10 cellular contexts compared by ENCODE assay signal in the genomic region with DNA sequence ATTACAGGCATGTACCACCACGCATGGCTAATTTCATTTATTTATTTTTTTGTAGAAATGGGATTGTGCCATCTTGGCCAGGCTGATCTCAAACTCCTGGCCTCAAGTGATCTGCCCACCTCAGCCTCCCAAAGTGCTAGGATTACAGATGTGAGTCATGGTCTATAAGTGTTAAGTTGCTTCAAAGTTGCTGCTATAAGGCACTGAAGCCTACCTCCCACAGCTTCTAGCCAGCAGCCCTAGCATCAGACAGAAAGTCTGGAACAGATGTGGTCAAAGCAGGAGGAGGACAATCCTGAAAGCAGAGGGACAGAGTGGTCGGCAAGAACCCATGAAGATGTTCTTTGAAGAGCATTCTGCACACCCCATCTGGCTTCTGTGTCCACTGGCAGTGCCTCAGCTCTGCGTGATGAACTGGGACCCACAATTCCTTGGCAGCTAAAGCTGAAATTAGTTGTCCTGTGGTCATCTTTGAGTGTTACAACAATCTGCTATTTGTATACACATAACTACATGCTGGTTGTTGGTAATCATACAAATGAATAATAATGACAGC. TPM values are rescaled to one million over a fixed set of nuclear protein-coding genes. Genes with fewer than 3 reads are reported as not detected.
DNase-seq lines count a peak whose midpoint lies in the region; ATAC-seq and TF ChIP-seq lines count a peak whose summit lies in the region.
"Had no signal": no experiment of that assay in that cellular context is flagged by ENCODE, and none has a peak within 500 bp of the region (broad histone marks: within the 10 kb centered on the region; RNA-seq: fewer than 3 reads in every experiment).

No MANE protein-coding gene starts in this region.

- H3K27me3 Mint-ChIP-seq in stimulated activated naive CD8-positive, alpha-beta T cell treated with anti-CD3 and anti-CD28 coated beads, Interleukin-15, Interleukin-2, amounts not matched to agents 100 ng/mL and 50 ng/mL, for 24 hours = no peaks in the 10 kb centered on the region
- no peaks in the 10 kb centered on the region for H3K27me3 Mint-ChIP-seq in activated T-helper 2 cell treated with anti-CD3 and anti-CD28 coated beads, Interferon-gamma antibody, Interleukin-2, Interleukin-4, amounts not matched to agents 10 μg/mL and 5 μg/mL and 100 μg/mL, durations not matched to agents 14 hours and 24 hours and 36 hours (ENCODE audit: low read depth)

- no peaks in the 10 kb centered on the region for H3K27me3 ChIP-seq in lung (ENCODE audit: control insufficient read depth, insufficient read depth)
- H3K27me3 ChIP-seq in vagina = no peaks in the 10 kb centered on the region
- H3K27me3 ChIP-seq: thyroid gland had no signal

- H3K36me3 ChIP-seq in lung (ENCODE audit: control insufficient read depth in 2 of 2, insufficient read depth in 2 of 2, low read length in 2 of 2) = no peaks in the 10 kb centered on the region
- H3K36me3 ChIP-seq in vagina = no peaks in the 10 kb centered on the region
- H3K36me3 ChIP-seq: thyroid gland had no signal

- TF ChIP-seq CTCF in lung (IDR thresholded peaks at IDR 0.05; ENCODE audit: control extremely low read depth, extremely low read depth) (no peak), vagina (IDR thresholded peaks at IDR 0.05) (no peak)

- peaks cover 59% of the 10 kb centered on the region for H3K36me3 Mint-ChIP-seq in stimulated activated naive CD8-positive, alpha-beta T cell treated with anti-CD3 and anti-CD28 coated beads, Interleukin-15, Interleukin-2, amounts not matched to agents 100 ng/mL and 50 ng/mL, for 24 hours (ENCODE audit: low read depth)
- H3K36me3 Mint-ChIP-seq in activated T-helper 2 cell treated with anti-CD3 and anti-CD28 coated beads, Interferon-gamma antibody, Interleukin-2, Interleukin-4, amounts not matched to agents 10 μg/mL and 5 μg/mL and 100 μg/mL, durations not matched to agents 14 hours and 24 hours and 36 hours (ENCODE audit: low read depth) = peaks cover 64% of the 10 kb centered on the region

- H3K4me1 ChIP-seq in lung (ENCODE audit: control insufficient read depth in 2 of 2, insufficient read depth in 2 of 2, low read length in 2 of 2) (peaks cover 24 to 39% of the 10 kb centered on the region in 2 donors), vagina (peaks cover 77% of the 10 kb centered on the region)

- peaks cover 0 to 2% of the 10 kb centered on the region in 2 donors for H3K9me3 ChIP-seq in lung (ENCODE audit: control insufficient read depth in 2 of 2, insufficient read depth in 1 of 2, low read length in 1 of 2)
- H3K9me3 ChIP-seq in vagina = no peaks in the 10 kb centered on the region
- H3K9me3 ChIP-seq: thyroid gland had no signal

- ATAC-seq in stimulated activated naive CD8-positive, alpha-beta T cell treated with anti-CD3 and anti-CD28 coated beads, Interleukin-15, Interleukin-2, amounts not matched to agents 100 U/mL and 50 U/mL, for 24 hours = no peak
- ATAC-seq in lung (ENCODE audit: insufficient read depth, low FRiP score) (no peak), HG02970 (IDR thresholded peaks at IDR 0.05; ENCODE audit: low FRiP score, unreplicated experiment) (no peak)

- 86 to 88% methylated on average over 3 of the region's 3 CpGs for WGBS in lung, 2 donors

- H3K27ac ChIP-seq in lung (ENCODE audit: low read depth in 1 of 2, low read length in 1 of 2) (peak overlapping the region; percentile 2 to 72), vagina (peak overlapping the region; percentile 92)

- DNase-seq in stimulated activated naive CD8-positive, alpha-beta T cell treated with anti-CD3 and anti-CD28 coated beads, Interleukin-15, Interleukin-2, amounts not matched to agents 100 U/mL and 50 U/mL, for 24 hours = no peak
- DNase-seq in activated T-helper 2 cell treated with anti-CD3 and anti-CD28 coated beads, Interferon-gamma antibody, Interleukin-2, Interleukin-4, amounts not matched to agents 10 μg/mL and 5 μg/mL and 100 μg/mL, durations not matched to agents 14 hours and 24 hours and 36 hours (ENCODE audit: low spot score) = no peak
- DNase-seq in lung (ENCODE audit: low spot score) (no peak), vagina (ENCODE audit: extremely low spot score in 2 of 2) (no peak), NCI-H2227 treated with DMSO at 0.1 percent for 48 hours (lab: John Stamatoyannopoulos, UW) (no peak)
- no peak for DNase-seq in stimulated activated CD4-positive, alpha-beta T cell treated with anti-CD3 and anti-CD28 coated beads, Interleukin-4, amount 100 ng/mL, for 1 hour
- DNase-seq: NCI-H345, thyroid gland had no signal

- peak overlapping the region; percentile 53 for H3K4me3 Mint-ChIP-seq in stimulated activated naive CD8-positive, alpha-beta T cell treated with anti-CD3 and anti-CD28 coated beads, Interleukin-15, Interleukin-2, amounts not matched to agents 100 ng/mL and 50 ng/mL, for 24 hours
- no peak overlapping the region for H3K4me3 Mint-ChIP-seq in activated T-helper 2 cell treated with anti-CD3 and anti-CD28 coated beads, Interferon-gamma antibody, Interleukin-2, Interleukin-4, amounts not matched to agents 10 μg/mL and 5 μg/mL and 100 μg/mL, durations not matched to agents 14 hours and 24 hours and 36 hours (ENCODE audit: low read depth)

- no peak for TF ChIP-seq POLR2A in vagina (IDR thresholded peaks at IDR 0.05)

- H3K9me3 Mint-ChIP-seq in stimulated activated naive CD8-positive, alpha-beta T cell treated with anti-CD3 and anti-CD28 coated beads, Interleukin-15, Interleukin-2, amounts not matched to agents 100 ng/mL and 50 ng/mL, for 24 hours = no peaks in the 10 kb centered on the region
- no peaks in the 10 kb centered on the region for H3K9me3 Mint-ChIP-seq in activated T-helper 2 cell treated with anti-CD3 and anti-CD28 coated beads, Interferon-gamma antibody, Interleukin-2, Interleukin-4, amounts not matched to agents 10 μg/mL and 5 μg/mL and 100 μg/mL, durations not matched to agents 14 hours and 24 hours and 36 hours

- no peak overlapping the region for H3K4me3 ChIP-seq in lung
- H3K4me3 ChIP-seq in vagina = no peak overlapping the region
- H3K4me3 ChIP-seq: thyroid gland had no signal

- peak overlapping the region; percentile 98 for H3K27ac Mint-ChIP-seq in stimulated activated naive CD8-positive, alpha-beta T cell treated with anti-CD3 and anti-CD28 coated beads, Interleukin-15, Interleukin-2, amounts not matched to agents 100 ng/mL and 50 ng/mL, for 24 hours
- peak overlapping the region; percentile 77 for H3K27ac Mint-ChIP-seq in activated T-helper 2 cell treated with anti-CD3 and anti-CD28 coated beads, Interferon-gamma antibody, Interleukin-2, Interleukin-4, amounts not matched to agents 10 μg/mL and 5 μg/mL and 100 μg/mL, durations not matched to agents 14 hours and 24 hours and 36 hours

- peaks cover 95% of the 10 kb centered on the region for H3K4me1 Mint-ChIP-seq in stimulated activated naive CD8-positive, alpha-beta T cell treated with anti-CD3 and anti-CD28 coated beads, Interleukin-15, Interleukin-2, amounts not matched to agents 100 ng/mL and 50 ng/mL, for 24 hours (ENCODE audit: low read depth)
- H3K4me1 Mint-ChIP-seq in activated T-helper 2 cell treated with anti-CD3 and anti-CD28 coated beads, Interferon-gamma antibody, Interleukin-2, Interleukin-4, amounts not matched to agents 10 μg/mL and 5 μg/mL and 100 μg/mL, durations not matched to agents 14 hours and 24 hours and 36 hours (ENCODE audit: low read depth) = peaks cover 74% of the 10 kb centered on the region

- intact Hi-C loops in activated T-helper 2 cell treated with anti-CD3 and anti-CD28 coated beads, Interferon-gamma antibody, Interleukin-2, Interleukin-4, amounts not matched to agents 10 μg/mL and 5 μg/mL and 100 μg/mL, durations not matched to agents 14 hours and 24 hours and 36 hours (cut with micrococcal nuclease) = no loop called here
- intact Hi-C loops in vagina (cut with DNase I) = no loop called here

RNA-seq across cellular contexts. Expression of gene MAP3K14, which starts 11.2 kb away (rescaled TPM):
- 45.6 and 49.5 TPM in 2 replicates for total RNA-seq in activated T-helper 2 cell treated with anti-CD3 and anti-CD28 coated beads, Interferon-gamma antibody, Interleukin-2, Interleukin-4, amounts not matched to agents 10 μg/mL and 5 μg/mL and 100 μg/mL, durations not matched to agents 14 hours and 24 hours and 36 hours
- total RNA-seq in lung = 10 to 100 TPM in 1 of 2 donors, 1 to 10 TPM in 1; 5.9 to 13.5 TPM
- 1 to 10 TPM; 6.4 to 9.2 TPM for polyA plus RNA-seq in lung
- 9.8 TPM for total RNA-seq in vagina

RNA-seq across cellular contexts. Expression of gene SPATA32, which starts 43.7 kb away (rescaled TPM):
- 0.37 and 0.67 TPM in 2 replicates for total RNA-seq in activated T-helper 2 cell treated with anti-CD3 and anti-CD28 coated beads, Interferon-gamma antibody, Interleukin-2, Interleukin-4, amounts not matched to agents 10 μg/mL and 5 μg/mL and 100 μg/mL, durations not matched to agents 14 hours and 24 hours and 36 hours
- under 1 TPM in 1 of 2 donors, not detected in 1; 0.21 TPM for total RNA-seq in lung
- under 1 TPM; 0.08 to 0.40 TPM for polyA plus RNA-seq in lung
- not detected for total RNA-seq in vagina
- total RNA-seq: thyroid gland had no signal
